ENCODE assay signal across 8 cellular contexts in genomic region chr1:225445644-225446297, GRCh38. TPM values are rescaled to one million over a fixed set of nuclear protein-coding genes. Genes with fewer than 3 reads are reported as not detected.
A peak's percentile ranks its signal among the peaks of the same experiment; 100 is the strongest.
DNase-seq lines count a peak whose midpoint lies in the region; ATAC-seq and TF ChIP-seq lines count a peak whose summit lies in the region.

No MANE protein-coding gene starts in this region.

- no peak for TF ChIP-seq CTCF in left ventricle myocardium inferior (IDR thresholded peaks at IDR 0.05; ENCODE audit: borderline replicate concordance)

- H3K4me3 ChIP-seq in left ventricle myocardium inferior = peak overlapping the region; percentile 23
- H3K4me3 ChIP-seq in urinary bladder (ENCODE audit: low read depth, low read length) = no peak overlapping the region

- peak overlapping the region; percentile 81 for H3K4me3 Mint-ChIP-seq in memory B cell

- no peaks in the 10 kb centered on the region for H3K9me3 ChIP-seq in left ventricle myocardium inferior (replicated peaks)

- no peaks in the 10 kb centered on the region for H3K9me3 Mint-ChIP-seq in memory B cell

- H3K27me3 ChIP-seq in left ventricle myocardium inferior (ENCODE audit: low read depth) = no peaks in the 10 kb centered on the region

- H3K27me3 Mint-ChIP-seq in memory B cell = peaks cover 2% of the 10 kb centered on the region

- no peak for DNase-seq in left ventricle myocardium inferior
- DNase-seq in Right ventricle myocardium inferior (ENCODE audit: missing footprints) = no peak
- DNase-seq in astrocyte of the hippocampus (ENCODE audit: low read depth, low spot score) = peak; percentile 61
- DNase-seq in memory B cell (ENCODE audit: low spot score in 2 of 2) = no peak
- DNase-seq in GM03348 (ENCODE audit: low spot score) = no peak
- no peak for DNase-seq in AML-193 (lab: John Stamatoyannopoulos, UW)
- DNase-seq in caudate nucleus (lab: John Stamatoyannopoulos, UW) = no peak

- ATAC-seq in Right ventricle myocardium inferior (no peak), memory B cell (ENCODE audit: low read depth) (no peak)

- H3K4me1 ChIP-seq in left ventricle myocardium inferior (peaks cover 59% of the 10 kb centered on the region), urinary bladder (ENCODE audit: insufficient read depth) (peaks cover 2% of the 10 kb centered on the region)

- intact Hi-C loops in left ventricle myocardium inferior (cut with micrococcal nuclease) (no loop called here), Right ventricle myocardium inferior (cut with DNase I) (no loop called here)

- H3K27ac ChIP-seq in left ventricle myocardium inferior (replicated peaks) = peak overlapping the region; percentile 89
- peak overlapping the region; percentile 80 for H3K27ac ChIP-seq in urinary bladder (ENCODE audit: low read depth)
- H3K27ac ChIP-seq in caudate nucleus (ENCODE audit: low read depth, low read length) = no peak overlapping the region

- H3K36me3 Mint-ChIP-seq in memory B cell = no peaks in the 10 kb centered on the region

- 54% methylated on average over 7 of the region's 7 CpGs for WGBS in urinary bladder

- H3K4me1 Mint-ChIP-seq in memory B cell = peaks cover 36% of the 10 kb centered on the region

- H3K36me3 ChIP-seq in left ventricle myocardium inferior (no peaks in the 10 kb centered on the region), urinary bladder (ENCODE audit: insufficient read depth) (no peaks in the 10 kb centered on the region)

- H3K27ac Mint-ChIP-seq in memory B cell = peak overlapping the region; percentile 94

RNA-seq across cellular contexts. Expression of gene LBR, which starts 17.9 kb away (rescaled TPM):
- 8.9 TPM for total RNA-seq in left ventricle myocardium inferior
- total RNA-seq in Right ventricle myocardium inferior = 19.0 TPM
- total RNA-seq in urinary bladder = 128 TPM
- 62.0 TPM for polyA plus RNA-seq in urinary bladder
